33 cellular contexts compared by ENCODE assay signal in the genomic region with DNA sequence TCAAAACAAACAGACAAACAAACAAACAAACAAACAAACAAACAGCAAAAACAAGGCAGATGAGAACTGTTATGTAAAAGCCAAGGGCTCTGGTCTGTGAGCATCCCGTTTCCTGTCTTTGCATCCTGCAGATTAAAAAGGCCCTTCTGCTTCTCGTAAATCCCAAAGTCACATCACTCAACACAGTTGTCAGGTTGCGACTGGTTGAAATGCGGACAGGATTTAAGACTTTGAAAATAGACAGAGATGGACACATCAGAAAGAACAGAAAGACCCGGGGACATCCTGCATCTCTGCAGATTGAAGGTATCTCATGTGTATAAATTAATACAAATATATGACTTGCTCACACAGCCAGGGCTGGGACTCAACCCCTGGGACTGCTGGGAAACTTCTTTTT. TPM values are rescaled to one million over a fixed set of nuclear protein-coding genes. Genes with fewer than 3 reads are reported as not detected.
"Had no signal": no experiment of that assay in that cellular context is flagged by ENCODE, and none has a peak within 500 bp of the region (broad histone marks: within the 10 kb centered on the region; RNA-seq: fewer than 3 reads in every experiment).

No MANE protein-coding gene starts in this region.

- H3K27me3 ChIP-seq: ascending aorta, cardiac muscle cell had no signal

- FAIRE-seq: bronchial epithelial cell, TTC549 had no signal

- DNase-seq: activated CD4-positive, alpha-beta memory T cell treated with anti-CD3 and anti-CD28 coated beads, Interleukin-2, amount 10 ng/mL, durations not matched to agents 7 days and 5 days; activated CD4-positive, alpha-beta T cell treated with anti-CD3 and anti-CD28 coated beads for 1 hour; activated CD4-positive, alpha-beta T cell treated with anti-CD3 and anti-CD28 coated beads for 36 hours; activated CD4-positive, alpha-beta T cell treated with anti-CD3 and anti-CD28 coated beads for 48 hours; activated CD4-positive, alpha-beta T cell treated with anti-CD3 and anti-CD28 coated beads, Interleukin-2, amount 10 ng/mL, durations not matched to agents 7 days and 5 days; activated CD4-positive, alpha-beta T cell treated with anti-CD3 and anti-CD28 coated beads, Interleukin-2, amount 50 U/mL, for 48 hours; activated CD4-positive, CD25-positive, alpha-beta regulatory T cell; activated CD8-positive, alpha-beta memory T cell treated with anti-CD3 and anti-CD28 coated beads for 24 hours; activated CD8-positive, alpha-beta memory T cell treated with anti-CD3 and anti-CD28 coated beads, Interleukin-2, amount 10 ng/mL, durations not matched to agents 7 days and 5 days; activated CD8-positive, alpha-beta memory T cell treated with anti-CD3 and anti-CD28 coated beads, Interleukin-2, amount 50 U/mL, for 48 hours; activated CD8-positive, alpha-beta T cell treated with anti-CD3 and anti-CD28 coated beads, Interleukin-2, amount 10 ng/mL, durations not matched to agents 7 days and 5 days; activated effector memory CD4-positive, alpha-beta T cell treated with Interleukin-2 at 50 U/mL for 16 hours; activated gamma-delta T cell; activated naive CD4-positive, alpha-beta T cell treated with anti-CD3 and anti-CD28 coated beads, Interleukin-2, amount 10 ng/mL, durations not matched to agents 7 days and 5 days; activated naive CD4-positive, alpha-beta T cell treated with Interleukin-2 at 50 U/mL for 16 hours; activated naive CD8-positive, alpha-beta T cell treated with anti-CD3 and anti-CD28 coated beads, Interleukin-2, amount 10 ng/mL, durations not matched to agents 7 days and 5 days; activated naive CD8-positive, alpha-beta T cell treated with anti-CD3 and anti-CD28 coated beads, Interleukin-2, amount 50 U/mL, for 24 hours; activated T-cell treated with anti-CD3 and anti-CD28 coated beads, Interleukin-2, amount 50 U/mL, for 24 hours; activated T-cell treated with anti-CD3 and anti-CD28 coated beads, Interleukin-2, amount 50 U/mL, for 48 hours; amygdala; anterior cingulate cortex; caudate nucleus; cerebellar nuclear complex; T-helper 2 cell; T-helper 9 cell had no signal

- H3K27ac ChIP-seq: ascending aorta, cardiac muscle cell, VCaP had no signal

- H3K4me1 ChIP-seq: ascending aorta had no signal

- H3K4me3 ChIP-seq: ascending aorta, cardiac muscle cell had no signal

- H3K36me3 ChIP-seq: ascending aorta, cardiac muscle cell had no signal

- H3K9me3 ChIP-seq: ascending aorta had no signal

- ATAC-seq: activated CD4-positive, alpha-beta T cell treated with anti-CD3 and anti-CD28 coated beads for 36 hours; activated CD4-positive, CD25-positive, alpha-beta regulatory T cell treated with anti-CD3 and anti-CD28 coated beads, Interleukin-2, amount 50 U/mL, for 24 hours; activated CD8-positive, alpha-beta memory T cell treated with anti-CD3 and anti-CD28 coated beads, Interleukin-2, amount 10 ng/mL, durations not matched to agents 7 days and 5 days; activated CD8-positive, alpha-beta T cell treated with anti-CD3 and anti-CD28 coated beads, Interleukin-2, amount 10 ng/mL, durations not matched to agents 7 days and 5 days; activated naive CD8-positive, alpha-beta T cell treated with anti-CD3 and anti-CD28 coated beads, Interleukin-2, amount 50 U/mL, for 24 hours; WTC11 had no signal

RNA-seq across cellular contexts. Expression of a gene that starts 18.2 kb away (rescaled TPM):
- total RNA-seq: activated CD4-positive, alpha-beta memory T cell treated with anti-CD3 and anti-CD28 coated beads, Interleukin-2, amount 10 ng/mL, durations not matched to agents 7 days and 5 days; activated CD4-positive, alpha-beta T cell treated with anti-CD3 and anti-CD28 coated beads for 36 hours; activated CD4-positive, alpha-beta T cell treated with anti-CD3 and anti-CD28 coated beads, Interleukin-2, amount 10 ng/mL, durations not matched to agents 7 days and 5 days; activated CD8-positive, alpha-beta memory T cell treated with anti-CD3 and anti-CD28 coated beads, Interleukin-2, amount 10 ng/mL, durations not matched to agents 7 days and 5 days; activated CD8-positive, alpha-beta T cell treated with anti-CD3 and anti-CD28 coated beads, Interleukin-2, amount 10 ng/mL, durations not matched to agents 7 days and 5 days; activated naive CD8-positive, alpha-beta T cell treated with anti-CD3 and anti-CD28 coated beads, Interleukin-2, amount 10 ng/mL, durations not matched to agents 7 days and 5 days; activated T-helper 2 cell treated with anti-CD3 and anti-CD28 coated beads, Interferon-gamma antibody, Interleukin-2, Interleukin-4, amounts not matched to agents 10 μg/mL and 5 μg/mL and 100 μg/mL, durations not matched to agents 14 hours and 24 hours and 36 hours had no signal
